ENCODE assay signal across 8 cellular contexts in the genomic region with DNA sequence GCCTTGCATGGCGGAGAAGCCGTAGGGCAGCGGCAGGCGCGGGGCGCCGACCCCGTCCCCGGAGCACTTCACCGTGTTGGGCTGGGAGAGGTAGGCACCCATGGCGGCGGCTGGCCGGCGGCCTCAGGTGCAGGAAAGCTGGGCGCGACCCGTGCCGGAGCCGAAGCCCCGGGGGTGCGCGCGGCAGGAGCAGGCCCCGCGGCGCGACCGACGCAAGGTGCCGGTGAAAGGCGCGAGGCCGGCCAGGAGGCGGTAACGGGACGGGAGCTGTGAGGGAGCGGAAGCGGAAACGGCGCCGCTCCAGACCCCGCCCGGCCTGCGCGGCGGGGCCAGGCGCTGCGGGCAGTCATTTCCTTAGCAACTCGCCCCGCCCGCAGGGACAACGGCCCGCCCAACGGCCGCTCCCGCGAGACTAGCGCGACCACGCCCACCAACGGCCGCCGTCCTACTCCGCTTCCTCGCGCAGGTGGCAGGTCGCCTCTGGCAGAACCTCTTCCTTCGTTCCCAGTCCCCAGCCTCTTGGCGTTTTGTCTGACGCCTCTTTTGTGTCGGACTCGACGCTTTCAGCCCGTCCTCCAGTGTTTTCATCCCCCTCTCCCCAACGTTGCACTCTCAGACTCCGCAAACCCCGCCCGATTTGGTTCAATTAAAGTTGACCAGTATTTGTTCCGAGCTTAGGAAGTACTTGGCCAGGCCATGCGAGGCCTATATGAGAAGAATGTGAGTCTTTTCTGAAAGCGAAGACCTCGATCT. TPM values are rescaled to one million over a fixed set of nuclear protein-coding genes. Genes with fewer than 3 reads are reported as not detected.
A peak's percentile ranks its signal among the peaks of the same experiment; 100 is the strongest.
DNase-seq lines count a peak whose midpoint lies in the region; ATAC-seq and TF ChIP-seq lines count a peak whose summit lies in the region.

A gene with protein sequence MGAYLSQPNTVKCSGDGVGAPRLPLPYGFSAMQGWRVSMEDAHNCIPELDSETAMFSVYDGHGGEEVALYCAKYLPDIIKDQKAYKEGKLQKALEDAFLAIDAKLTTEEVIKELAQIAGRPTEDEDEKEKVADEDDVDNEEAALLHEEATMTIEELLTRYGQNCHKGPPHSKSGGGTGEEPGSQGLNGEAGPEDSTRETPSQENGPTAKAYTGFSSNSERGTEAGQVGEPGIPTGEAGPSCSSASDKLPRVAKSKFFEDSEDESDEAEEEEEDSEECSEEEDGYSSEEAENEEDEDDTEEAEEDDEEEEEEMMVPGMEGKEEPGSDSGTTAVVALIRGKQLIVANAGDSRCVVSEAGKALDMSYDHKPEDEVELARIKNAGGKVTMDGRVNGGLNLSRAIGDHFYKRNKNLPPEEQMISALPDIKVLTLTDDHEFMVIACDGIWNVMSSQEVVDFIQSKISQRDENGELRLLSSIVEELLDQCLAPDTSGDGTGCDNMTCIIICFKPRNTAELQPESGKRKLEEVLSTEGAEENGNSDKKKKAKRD (minus strand): TSS at position 271 of the 753 bp plus-strand sequence. CDS start 169 bp downstream, at position 102.

- peaks cover 4% of the 10 kb centered on the region for H3K9me3 Mint-ChIP-seq in activated naive CD4-positive, alpha-beta T cell treated with anti-CD3 and anti-CD28 coated beads, Interleukin-2, amount 10 ng/mL, durations not matched to agents 7 days and 5 days

- peak; percentile 38 to 47 for TF ChIP-seq POLR2A in gastroesophageal sphincter (IDR thresholded peaks at IDR 0.05)

- no peak for TF ChIP-seq CTCF in GM06990 (IDR thresholded peaks at IDR 0.05; ENCODE audit: insufficient read depth, low read length, poor library complexity, severe bottlenecking)
- peak in 2 of 4 experiments; percentile 14 to 32 for TF ChIP-seq CTCF in gastroesophageal sphincter (IDR thresholded peaks at IDR 0.05)

- peak within 1 kb of the TSS; percentile 81 for H3K4me3 Mint-ChIP-seq in activated naive CD4-positive, alpha-beta T cell treated with anti-CD3 and anti-CD28 coated beads, Interleukin-2, amount 10 ng/mL, durations not matched to agents 7 days and 5 days

- H3K36me3 ChIP-seq in GM06990 (ENCODE audit: control insufficient read depth, insufficient read depth, low read length) (no peaks in the 10 kb centered on the region; the same call in 1 of the 2 replicates), SK-N-MC (ENCODE audit: insufficient read depth, low read length) (peaks cover 11% of the 10 kb centered on the region), gastroesophageal sphincter (peaks cover 0 to 8% of the 10 kb centered on the region in 2 donors)

- H3K27ac Mint-ChIP-seq in activated naive CD4-positive, alpha-beta T cell treated with anti-CD3 and anti-CD28 coated beads, Interleukin-2, amount 10 ng/mL, durations not matched to agents 7 days and 5 days: peak within 1 kb of the TSS; percentile 88

- peaks cover 9% of the 10 kb centered on the region for H3K27me3 Mint-ChIP-seq in activated naive CD4-positive, alpha-beta T cell treated with anti-CD3 and anti-CD28 coated beads, Interleukin-2, amount 10 ng/mL, durations not matched to agents 7 days and 5 days

- H3K9ac ChIP-seq in SK-N-MC (ENCODE audit: insufficient read length): peak within 1 kb of the TSS; percentile 93

- H3K4me3 ChIP-seq in GM06990 (replicated peaks; ENCODE audit: low read depth, low read length) (peak within 1 kb of the TSS; percentile 97), SK-N-MC (peak within 1 kb of the TSS; percentile 94), gastroesophageal sphincter (peak within 1 kb of the TSS; percentile 65 to 99)

- peaks cover 43% of the 10 kb centered on the region for H3K4me1 Mint-ChIP-seq in activated naive CD4-positive, alpha-beta T cell treated with anti-CD3 and anti-CD28 coated beads, Interleukin-2, amount 10 ng/mL, durations not matched to agents 7 days and 5 days

- DNase-seq in GM06990 (ENCODE audit: extremely low read depth, insufficient read length) (peak; percentile 99), NCI-H1048 (lab: John Stamatoyannopoulos, UW) (peak; percentile 87), SK-N-MC (ENCODE audit: low read depth, low spot score) (no peak), nucleus accumbens (lab: John Stamatoyannopoulos, UW) (peak; percentile 12 to 97 (median 90)), superior temporal gyrus (ENCODE audit: extremely low spot score) (peak; percentile 94)
- peak; percentile 98 for DNase-seq in activated naive CD4-positive, alpha-beta T cell treated with anti-CD3 and anti-CD28 coated beads, Interleukin-2, amount 10 ng/mL, durations not matched to agents 7 days and 5 days

- CTCF ChIA-PET in activated naive CD4-positive, alpha-beta T cell treated with anti-CD3 and anti-CD28 coated beads, Interleukin-2, amount 10 ng/mL, durations not matched to agents 7 days and 5 days (lab: Charles Lee): interaction anchor here (0.7 to 2.2 kb wide), 7 partner anchors 21 to 274 kb away, joined by 3 to 12 read pairs (median 3); a partner anchor contains a TSS

- WGBS in gastroesophageal sphincter (ENCODE audit: low coverage in 1 of 2), 2 donors: 0% methylated on average over 8 to 15 of the region's 82 CpGs

- H3K9me3 ChIP-seq in SK-N-MC (ENCODE audit: low read depth, low read length) (no peaks in the 10 kb centered on the region), gastroesophageal sphincter (no peaks in the 10 kb centered on the region)

- no peak for TF ChIP-seq EP300 in gastroesophageal sphincter (IDR thresholded peaks at IDR 0.05)

- peaks cover 18% of the 10 kb centered on the region for H3K36me3 Mint-ChIP-seq in activated naive CD4-positive, alpha-beta T cell treated with anti-CD3 and anti-CD28 coated beads, Interleukin-2, amount 10 ng/mL, durations not matched to agents 7 days and 5 days

- H3K4me1 ChIP-seq in gastroesophageal sphincter: peaks cover 0 to 36% (median 12%) of the 10 kb centered on the region in 3 donors

- no peaks in the 10 kb centered on the region for H3K27me3 ChIP-seq in GM06990 (replicated peaks; ENCODE audit: control insufficient read depth, insufficient read depth, low read length)
- no peaks in the 10 kb centered on the region for H3K27me3 ChIP-seq in gastroesophageal sphincter

- ATAC-seq in HG02571 (IDR thresholded peaks at IDR 0.05; ENCODE audit: unreplicated experiment) (peak; percentile 91), gastroesophageal sphincter (peak; percentile 99)

- H3K27ac ChIP-seq in SK-N-MC (peak within 1 kb of the TSS; percentile 86), gastroesophageal sphincter (peak within 1 kb of the TSS; percentile 72 to 94 (median 90))

RNA-seq across cellular contexts. Expression of the gene that starts here (rescaled TPM):
- 10 to 100 TPM; 50.2 to 74.2 (median 58.8) TPM for total RNA-seq in gastroesophageal sphincter
